Comparison of ENCODE assay signal across 20 cellular contexts in the genomic region with DNA sequence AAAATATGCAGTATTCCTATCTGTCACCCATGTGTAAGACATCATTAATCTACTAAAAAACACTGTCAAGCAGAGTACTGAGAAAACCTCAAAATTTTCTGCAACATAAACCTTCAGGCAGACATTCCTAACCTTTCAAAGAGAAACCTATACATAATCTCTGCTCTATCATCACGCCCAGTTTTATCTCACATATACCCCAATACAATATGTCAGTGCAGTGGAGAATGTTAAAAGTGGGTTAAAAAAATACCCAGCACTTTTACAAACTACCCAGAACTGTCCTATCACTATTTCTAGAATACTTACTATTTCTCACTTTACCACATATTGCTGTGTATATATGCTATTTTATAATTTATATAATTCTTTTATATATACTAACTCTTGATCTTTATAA.
"Had no signal": no experiment of that assay in that cellular context is flagged by ENCODE, and none has a peak within 500 bp of the region (broad histone marks: within the 10 kb centered on the region; RNA-seq: fewer than 3 reads in every experiment).

No MANE protein-coding gene starts in this region.

- H3K4me3 Mint-ChIP-seq: IgD-negative memory B cell had no signal

- DNase-seq: MV-4-11, NCI-H1048, NCI-H1105 treated with DMSO at 0.1 percent for 48 hours, NCI-H1417 treated with DMSO at 0.1 percent for 48 hours, NCI-H146, NCI-H1694 treated with DMSO at 0.1 percent for 48 hours, NCI-H1930, NCI-H2081, NCI-H2171, NCI-H226, NCI-H446, NCI-H510A, NCI-H524 treated with DMSO at 0.1 percent for 48 hours, NCI-H69, NCI-H774, Right ventricle myocardium superior, RPMI8226 had no signal

- ATAC-seq: K562, SK-N-SH treated with all-trans-retinoic acid at 6 μM for 48 hours had no signal

- H3K27me3 Mint-ChIP-seq: IgD-negative memory B cell had no signal

- H3K36me3 Mint-ChIP-seq: IgD-negative memory B cell had no signal

- H3K27ac Mint-ChIP-seq: IgD-negative memory B cell had no signal

- H3K4me1 Mint-ChIP-seq: IgD-negative memory B cell had no signal
